10 cellular contexts compared by ENCODE assay signal in genomic region chr10:62528441-62528840, GRCh38.
DNase-seq lines count a peak whose midpoint lies in the region; ATAC-seq and TF ChIP-seq lines count a peak whose summit lies in the region.
"Had no signal": no experiment of that assay in that cellular context is flagged by ENCODE, and none has a peak within 500 bp of the region (broad histone marks: within the 10 kb centered on the region; RNA-seq: fewer than 3 reads in every experiment).

No MANE protein-coding gene starts in this region.

- no peak for TF ChIP-seq CTCF in esophagus squamous epithelium (IDR thresholded peaks at IDR 0.05)

- WGBS in esophagus squamous epithelium, 2 donors = 21 to 31% methylated on average over 1 of the region's 1 CpG

- no peaks in the 10 kb centered on the region for H3K27me3 ChIP-seq in esophagus squamous epithelium
- H3K27me3 ChIP-seq: hepatocyte had no signal

- H3K9me3 ChIP-seq in esophagus squamous epithelium = no peaks in the 10 kb centered on the region

- ATAC-seq in GM18519 (IDR thresholded peaks at IDR 0.05; ENCODE audit: low FRiP score, unreplicated experiment) (peak; percentile 97), GM21786 (IDR thresholded peaks at IDR 0.05; ENCODE audit: unreplicated experiment) (peak; percentile 87)

- DNase-seq in KG1 (lab: John Stamatoyannopoulos, UW) = peak; percentile 33
- peak; percentile 8 for DNase-seq in epithelial cell of prostate (ENCODE audit: low read depth, low spot score)
- no peak for DNase-seq in NCI-H2196 treated with DMSO at 0.1 percent for 48 hours (lab: John Stamatoyannopoulos, UW; ENCODE audit: unreplicated experiment)
- no peak for DNase-seq in GDM1 (lab: John Stamatoyannopoulos, UW)
- no peak for DNase-seq in esophagus squamous epithelium (lab: John Stamatoyannopoulos, UW)
- no peak for DNase-seq in activated CD4-positive, alpha-beta T cell treated with anti-CD3 and anti-CD28 coated beads for 1 hour

- H3K36me3 ChIP-seq in esophagus squamous epithelium = no peaks in the 10 kb centered on the region

- H3K27ac ChIP-seq in epithelial cell of prostate (no peak overlapping the region), esophagus squamous epithelium (no peak overlapping the region)
- H3K27ac ChIP-seq: hepatocyte, HL-60 had no signal

- intact Hi-C loops in esophagus squamous epithelium (cut with DNase I) = no loop called here

- no peaks in the 10 kb centered on the region for H3K4me1 ChIP-seq in esophagus squamous epithelium

- TF ChIP-seq POLR2A in esophagus squamous epithelium (IDR thresholded peaks at IDR 0.05) = no peak

- H3K4me3 ChIP-seq in esophagus squamous epithelium = no peak overlapping the region
- H3K4me3 ChIP-seq: hepatocyte had no signal

Comparison
In these comparisons a context has a peak if more than half of its experiments do, and no peak if none do; other contexts are left out.
1. DNase-seq: peak in KG1 (single experiment) and epithelial cell of prostate (single experiment); none in NCI-H2196 treated with DMSO at 0.1 percent for 48 hours (single experiment), GDM1 (single experiment), esophagus squamous epithelium (single experiment) and activated CD4-positive, alpha-beta T cell treated with anti-CD3 and anti-CD28 coated beads for 1 hour (single experiment).